ENCODE assay signal across 22 cellular contexts in the genomic region with DNA sequence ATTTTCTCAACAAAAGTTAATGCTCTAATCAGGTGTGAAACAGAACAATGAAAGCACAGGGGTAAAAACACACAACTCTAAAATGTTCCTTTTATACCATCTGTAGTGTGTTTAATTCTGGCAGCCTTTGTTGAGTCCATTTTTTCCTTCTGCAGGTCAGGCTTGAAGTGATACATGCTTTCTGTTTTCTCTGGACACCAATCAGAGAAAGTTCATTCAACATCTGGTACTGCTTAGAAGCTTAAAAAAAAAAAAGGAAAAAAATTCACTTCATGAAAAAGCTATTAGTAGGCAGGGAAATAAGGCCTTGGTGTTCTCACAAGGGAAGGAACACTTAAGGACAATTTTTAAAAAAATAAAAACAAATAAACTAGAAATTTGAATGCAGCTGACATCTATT.
DNase-seq lines count a peak whose midpoint lies in the region; ATAC-seq and TF ChIP-seq lines count a peak whose summit lies in the region.
"Had no signal": no experiment of that assay in that cellular context is flagged by ENCODE, and none has a peak within 500 bp of the region (broad histone marks: within the 10 kb centered on the region; RNA-seq: fewer than 3 reads in every experiment).

No MANE protein-coding gene starts in this region.

- no peak for TF ChIP-seq CTCF in choroid plexus epithelial cell (conservative IDR thresholded peaks at IDR 0.05; ENCODE audit: low read depth, low read length)

- DNase-seq in GM04504 (ENCODE audit: low read depth) (peak; percentile 15), choroid plexus epithelial cell (ENCODE audit: low read depth) (peak; percentile 35), left cardiac atrium (no peak), stromal cell of bone marrow (ENCODE audit: low read depth) (peak; percentile 79), KBM-7 (no peak), inferior parietal cortex (ENCODE audit: extremely low spot score) (no peak)
- DNase-seq: activated CD4-positive, alpha-beta T cell treated with anti-CD3 and anti-CD28 coated beads for 4 hours; Caco-2; DMS79 treated with DMSO at 0.1 percent for 48 hours; esophagus squamous epithelium; GOT3; hypothalamus; mammary epithelial cell; NCI-H1092; NCI-H2081 treated with DMSO at 0.1 percent for 48 hours; NCI-H510A; stimulated activated CD4-positive, alpha-beta T cell treated with anti-CD3 and anti-CD28 coated beads, Interleukin-4, amount 100 ng/mL, for 24 hours; stimulated activated naive CD4-positive, alpha-beta T cell treated with Interleukin-2 at 50 U/mL for 16 hours had no signal

- intact Hi-C loops in left cardiac atrium (cut with DNase I) = no loop called here

- peak; percentile 65 to 87 for ATAC-seq in left cardiac atrium
- no peak for ATAC-seq in GM19328 (IDR thresholded peaks at IDR 0.05; ENCODE audit: unreplicated experiment)
- ATAC-seq: Panc1 had no signal

- in situ Hi-C loops in KBM-7 (cut with MboI; ENCODE audit: low pct_unique_long_range_greater_than_20kb, low sequenced_read_pairs) = no loop called here

- no peak overlapping the region for H3K4me3 ChIP-seq in choroid plexus epithelial cell (ENCODE audit: low read depth, low read length)
- H3K4me3 ChIP-seq: BLaER1, esophagus squamous epithelium, SJSA1 had no signal

Comparison
In these comparisons a context has a peak if more than half of its experiments do, and no peak if none do; other contexts are left out.
1. DNase-seq: peak in GM04504 (single experiment), choroid plexus epithelial cell (single experiment) and stromal cell of bone marrow (single experiment); none in left cardiac atrium (single experiment), KBM-7 (single experiment) and inferior parietal cortex (single experiment).